ENCODE assay signal across 11 cellular contexts in the genomic region with DNA sequence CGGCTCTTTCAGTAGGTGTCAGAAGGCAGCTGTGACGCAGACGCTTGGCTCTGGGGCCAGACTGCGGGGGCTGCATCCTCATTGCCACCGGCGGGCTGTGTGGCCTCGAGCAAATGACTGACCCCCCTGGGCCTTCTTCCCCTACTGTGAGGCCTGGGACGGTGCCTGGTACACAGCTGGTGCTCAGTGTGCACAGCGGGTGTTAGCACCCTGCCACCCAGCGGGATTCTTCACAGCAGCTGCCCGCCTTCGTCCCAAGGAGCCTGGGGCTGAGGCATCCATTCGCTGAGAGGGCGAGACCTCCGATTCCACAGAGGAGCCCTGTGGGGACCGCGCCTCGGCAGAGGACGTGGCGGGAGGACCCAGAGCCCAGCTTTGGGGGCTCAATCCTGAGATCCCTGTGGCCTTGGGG. TPM values are rescaled to one million over a fixed set of nuclear protein-coding genes. Genes with fewer than 3 reads are reported as not detected.
DNase-seq lines count a peak whose midpoint lies in the region; ATAC-seq, FAIRE-seq and TF ChIP-seq lines count a peak whose summit lies in the region.
"Had no signal": no experiment of that assay in that cellular context is flagged by ENCODE, and none has a peak within 500 bp of the region (broad histone marks: within the 10 kb centered on the region; RNA-seq: fewer than 3 reads in every experiment).

No MANE protein-coding gene starts in this region.

- FAIRE-seq in A549 (lab: Jason Lieb, UNC): no peak

- no peaks in the 10 kb centered on the region for H3K27me3 ChIP-seq in IMR-90 (ENCODE audit: control insufficient read depth, insufficient read depth, low read length)
- H3K27me3 ChIP-seq in osteoblast (ENCODE audit: insufficient read depth, low read length): no peaks in the 10 kb centered on the region

- H3K79me1 ChIP-seq in IMR-90 (ENCODE audit: low read depth in 1 of 2, low read length in 2 of 2): no peaks in the 10 kb centered on the region

- H3K4me3 ChIP-seq in A549: no peak overlapping the region
- H3K4me3 ChIP-seq in IMR-90 (ENCODE audit: insufficient read depth, low read depth, low read length): no peak overlapping the region
- peak overlapping the region; percentile 62 for H3K4me3 ChIP-seq in osteoblast (ENCODE audit: insufficient read depth, low read length)

- peaks cover 18% of the 10 kb centered on the region for H3K4me1 Mint-ChIP-seq in WTC11

- peak overlapping the region; percentile 53 for H4K91ac ChIP-seq in IMR-90 (ENCODE audit: insufficient read depth, low read depth, low read length)

- peaks cover 19% of the 10 kb centered on the region for H3K4me1 ChIP-seq in A549
- peaks cover 13% of the 10 kb centered on the region; the same call in 1 of the 2 replicates for H3K4me1 ChIP-seq in IMR-90 (ENCODE audit: control insufficient read depth, insufficient read depth, low read length)
- peaks cover 9% of the 10 kb centered on the region for H3K4me1 ChIP-seq in osteoblast (ENCODE audit: insufficient read depth, low read length)

- no peak overlapping the region for H3K4me3 Mint-ChIP-seq in WTC11

- no peak for TF ChIP-seq POLR2A in A549 (IDR thresholded peaks at IDR 0.05; ENCODE audit: low read length)
- TF ChIP-seq POLR2A in IMR-90 (IDR thresholded peaks at IDR 0.05; ENCODE audit: low read depth, low read length): no peak; the same call in 1 of the 2 replicates

- TF ChIP-seq RAD21 in A549 (conservative IDR thresholded peaks at IDR 0.05 in 1 of 2, IDR thresholded peaks at IDR 0.05 in 1 of 2) (no peak), IMR-90 (IDR thresholded peaks at IDR 0.05; ENCODE audit: low read length) (no peak)

- peak overlapping the region; percentile 7; the same call in 1 of the 2 replicates for H4K5ac ChIP-seq in IMR-90 (ENCODE audit: low read depth, low read length)

- H3K27ac ChIP-seq in A549 (peak overlapping the region; percentile 74 to 85; a peak in 5 of 6 replicates), IMR-90 (ENCODE audit: insufficient read depth, low read length) (peak overlapping the region; percentile 70), epithelial cell of prostate (peak overlapping the region; percentile 86), osteoblast (ENCODE audit: low read depth, low read length) (peak overlapping the region; percentile 85)

- POLR2A ChIA-PET in A549 (lab: Yijun Ruan, JAX): interaction anchor here (1.9 kb wide), 1 partner anchor 141 kb away, joined by 5 read pairs; no protein-coding TSS in a partner anchor
- POLR2A ChIA-PET in IMR-90 (lab: Charles Lee; ENCODE audit: unreplicated experiment): no interaction called here
- POLR2A ChIA-PET in WTC11 (lab: Charles Lee): interaction anchor here (0.5 kb wide), 1 partner anchor 243 kb away, joined by 3 read pairs; no protein-coding TSS in a partner anchor

- H2BK5ac ChIP-seq in IMR-90 (ENCODE audit: low read depth, low read length, poor library complexity, severe bottlenecking): peak overlapping the region; percentile 55

- H3K4ac ChIP-seq in IMR-90 (ENCODE audit: low read depth, low read length): peak overlapping the region; percentile 84

- H3K79me2 ChIP-seq in osteoblast (ENCODE audit: insufficient read depth, low read length): no peaks in the 10 kb centered on the region

- peaks cover 5% of the 10 kb centered on the region; the same call in 1 of the 2 replicates for H3K9me1 ChIP-seq in IMR-90 (ENCODE audit: insufficient read depth, low read length)

- H4K20me1 ChIP-seq in IMR-90 (ENCODE audit: insufficient read depth, low read length): no peaks in the 10 kb centered on the region
- no peaks in the 10 kb centered on the region for H4K20me1 ChIP-seq in osteoblast (ENCODE audit: insufficient read depth, low read length)

- dilution Hi-C loops in IMR-90 (cut with HindIII; ENCODE audit: low sequenced_read_pairs, unreplicated experiment): no loop called here

- H3K9me3 Mint-ChIP-seq in WTC11: no peaks in the 10 kb centered on the region

- peak overlapping the region; percentile 45 for H2AK9ac ChIP-seq in IMR-90 (replicated peaks; ENCODE audit: low read depth, low read length, poor library complexity)

- peak overlapping the region; percentile 87 for H3K4me2 ChIP-seq in A549
- no peak overlapping the region; the same call in 1 of the 2 replicates for H3K4me2 ChIP-seq in IMR-90 (ENCODE audit: low read depth, low read length)
- H3K4me2 ChIP-seq in osteoblast (ENCODE audit: insufficient read depth, low read length): peak overlapping the region; percentile 85

- no TSS peak for BruUV-seq in IMR-90 (replicated peaks; lab: Mats Ljungman, UMichigan)

- H3K27me3 Mint-ChIP-seq in WTC11 (ENCODE audit: low read depth): no peaks in the 10 kb centered on the region

- H3K9ac ChIP-seq in IMR-90 (ENCODE audit: low read depth, low read length): peak overlapping the region; percentile 30; the same call in 1 of the 2 replicates

- no peak overlapping the region for H3K27ac Mint-ChIP-seq in WTC11

- TF ChIP-seq CTCF in A549 (IDR thresholded peaks at IDR 0.05) (no peak), IMR-90 (conservative IDR thresholded peaks at IDR 0.05; ENCODE audit: low read depth, low read length) (no peak), osteoblast (IDR thresholded peaks at IDR 0.05; ENCODE audit: extremely low read depth, low read depth, low read length) (no peak), WTC11 (IDR thresholded peaks at IDR 0.05) (no peak)

- H3K18ac ChIP-seq in IMR-90 (ENCODE audit: low read depth, low read length): peak overlapping the region; percentile 5; the same call in 1 of the 2 replicates

- H3K14ac ChIP-seq in IMR-90 (replicated peaks; ENCODE audit: low read depth, low read length): peak overlapping the region; percentile 49

- DNase-seq in A549 (ENCODE audit: low read depth in 1 of 2, low spot score in 1 of 2) (no peak), IMR-90 (no peak), epithelial cell of prostate (ENCODE audit: low read depth, low spot score) (no peak), osteoblast (ENCODE audit: insufficient read length, low spot score, missing footprints) (no peak), occipital lobe (lab: John Stamatoyannopoulos, UW) (no peak), WTC11 (ENCODE audit: low spot score) (no peak), hepatic stellate cell (ENCODE audit: low spot score) (no peak)
- DNase-seq: DMS 273 treated with DMSO at 0.1 percent for 48 hours, NCI-H1092 had no signal

- H2AFZ ChIP-seq in IMR-90 (replicated peaks; ENCODE audit: low read length, poor library complexity) (peak overlapping the region; percentile 86), osteoblast (ENCODE audit: low read length) (peak overlapping the region; percentile 91)

- H3K36me3 Mint-ChIP-seq in WTC11: no peaks in the 10 kb centered on the region

- H2BK20ac ChIP-seq in IMR-90 (ENCODE audit: low read depth, low read length): peak overlapping the region; percentile 59

- peak overlapping the region; percentile 7 to 78; a peak in 3 of 4 replicates for H4K8ac ChIP-seq in IMR-90 (ENCODE audit: low read depth in 2 of 2, low read length in 2 of 2)

- CTCF ChIA-PET in A549 (lab: Yijun Ruan, JAX) (interaction anchor here (1.5 to 2.2 kb wide), 2 partner anchors 50 to 139 kb away, joined by 3 to 8 read pairs; no protein-coding TSS in a partner anchor), IMR-90 (lab: Yijun Ruan, JAX) (no interaction called here), WTC11 (lab: Charles Lee) (interaction anchor here (0.8 to 3.3 kb wide), 2 partner anchors 10 to 153 kb away, joined by 3 to 14 read pairs; a partner anchor contains a TSS)

- intact Hi-C loops in IMR-90 (cut with micrococcal nuclease): no loop called here

- in situ Hi-C loops in IMR-90 (cut with MboI; ENCODE audit: low sequenced_read_pairs): no loop called here

- 89% methylated on average over 16 of the region's 20 CpGs for WGBS in A549 (ENCODE audit: missing lambda C conversion rate)
- WGBS in IMR-90 (ENCODE audit: extremely low coverage in 2 of 2, insufficient read length in 1 of 2), 2 experiments: 81% methylated on average over 17 of the region's 20 CpGs; no CpG with 5 or more reads in 1 of the 2 experiments

- H2AK5ac ChIP-seq in IMR-90 (ENCODE audit: low read depth, low read length): peak overlapping the region; percentile 94

- TF ChIP-seq EP300 in A549 (IDR thresholded peaks at IDR 0.05): no peak

- ATAC-seq in A549 (no peak), IMR-90 (ENCODE audit: low read depth) (no peak), HG03135 (IDR thresholded peaks at IDR 0.05; ENCODE audit: unreplicated experiment) (no peak), WTC11 (no peak)

- H3K23ac ChIP-seq in IMR-90 (ENCODE audit: low read depth, low read length): peak overlapping the region; percentile 10; the same call in 1 of the 2 replicates

- H3K9me3 ChIP-seq in A549: no peaks in the 10 kb centered on the region
- H3K9me3 ChIP-seq in IMR-90 (ENCODE audit: control insufficient read depth, insufficient read depth, low read length): no peaks in the 10 kb centered on the region
- no peaks in the 10 kb centered on the region for H3K9me3 ChIP-seq in osteoblast (ENCODE audit: low read depth, low read length)

- H2BK120ac ChIP-seq in IMR-90 (ENCODE audit: low read depth, low read length): peak overlapping the region; percentile 61

- H2BK15ac ChIP-seq in IMR-90 (ENCODE audit: low read depth, low read length): peak overlapping the region; percentile 13; the same call in 1 of the 3 replicates

- no peak overlapping the region for H3K56ac ChIP-seq in IMR-90 (ENCODE audit: extremely low read depth, insufficient read depth, low read length)

- H3K36me3 ChIP-seq in IMR-90 (ENCODE audit: control insufficient read depth, insufficient read depth, low read length) (no peaks in the 10 kb centered on the region), osteoblast (ENCODE audit: insufficient read depth, low read length) (no peaks in the 10 kb centered on the region)

RNA-seq across cellular contexts. Expression of a gene that starts 10.6 kb away (rescaled TPM):
- polyA plus RNA-seq in A549 (2011; rRNA removed) (1.3 and 2.1 TPM in 2 replicates), A549 (2017; fragmentation: RNase III; extraction: RNeasy Plus Mini Kit Qiagen cat#74134 plus additional on column Dnase treatment) (8.1 to 11.2 TPM (median 9.9 TPM) in 3 replicates), IMR-90 (2012; rRNA removed) (1.1 and 1.5 TPM in 2 replicates)
- 4.0 and 5.5 TPM in 2 replicates for polyA plus RNA-seq in A549 (2012; cell fraction: cytosol; rRNA removed)
- 14.5 and 19.7 TPM in 2 replicates for polyA plus RNA-seq in A549 (2012; cell fraction: nucleus; rRNA removed)
- 2.5 and 3.5 TPM in 2 replicates for polyA minus RNA-seq in A549 (2011; rRNA and poly(A)+ RNA removed)
- total RNA-seq in IMR-90 (2012; rRNA removed) (0.56 and 0.72 TPM in 2 replicates), osteoblast (under 0.01 TPM in 1 of 2 replicates, not detected in the other), occipital lobe (1.6 TPM), WTC11 (2021) (15.2 to 19.9 TPM (median 18.5 TPM) in 3 replicates)
- polyA plus RNA-seq in IMR-90 (2012; cell fraction: cytosol; rRNA removed): 1.1 TPM in 2 replicates
- 2.1 and 5.3 TPM in 2 replicates for polyA plus RNA-seq in IMR-90 (2012; cell fraction: nucleus; rRNA removed; ENCODE audit: low replicate concordance)

RNA-seq across cellular contexts. Expression of a gene that starts 55.7 kb away (rescaled TPM):
- polyA plus RNA-seq in A549 (2011; rRNA removed) (0.03 TPM in 2 replicates), A549 (2017; fragmentation: RNase III; extraction: RNeasy Plus Mini Kit Qiagen cat#74134 plus additional on column Dnase treatment) (not detected in 3 replicates), IMR-90 (2012; rRNA removed) (1.8 and 2.3 TPM in 2 replicates)
- 0.01 TPM in 2 replicates for polyA plus RNA-seq in A549 (2012; cell fraction: cytosol; rRNA removed)
- polyA plus RNA-seq in A549 (2012; cell fraction: nucleus; rRNA removed): 0.02 TPM in 1 of 2 replicates, not detected in the other
- not detected in 2 replicates for polyA minus RNA-seq in A549 (2011; rRNA and poly(A)+ RNA removed)
- total RNA-seq in IMR-90 (2012; rRNA removed) (0.54 and 0.56 TPM in 2 replicates), osteoblast (not detected in 2 replicates), occipital lobe (6.7 TPM), WTC11 (2021) (0.57 to 0.85 TPM (median 0.63 TPM) in 3 replicates)
- polyA plus RNA-seq in IMR-90 (2012; cell fraction: cytosol; rRNA removed): 1.1 and 1.9 TPM in 2 replicates
- polyA plus RNA-seq in IMR-90 (2012; cell fraction: nucleus; rRNA removed; ENCODE audit: low replicate concordance): 1.2 and 2.9 TPM in 2 replicates
- total RNA-seq: renal cortical epithelial cell had no signal
